In the genomic region with DNA sequence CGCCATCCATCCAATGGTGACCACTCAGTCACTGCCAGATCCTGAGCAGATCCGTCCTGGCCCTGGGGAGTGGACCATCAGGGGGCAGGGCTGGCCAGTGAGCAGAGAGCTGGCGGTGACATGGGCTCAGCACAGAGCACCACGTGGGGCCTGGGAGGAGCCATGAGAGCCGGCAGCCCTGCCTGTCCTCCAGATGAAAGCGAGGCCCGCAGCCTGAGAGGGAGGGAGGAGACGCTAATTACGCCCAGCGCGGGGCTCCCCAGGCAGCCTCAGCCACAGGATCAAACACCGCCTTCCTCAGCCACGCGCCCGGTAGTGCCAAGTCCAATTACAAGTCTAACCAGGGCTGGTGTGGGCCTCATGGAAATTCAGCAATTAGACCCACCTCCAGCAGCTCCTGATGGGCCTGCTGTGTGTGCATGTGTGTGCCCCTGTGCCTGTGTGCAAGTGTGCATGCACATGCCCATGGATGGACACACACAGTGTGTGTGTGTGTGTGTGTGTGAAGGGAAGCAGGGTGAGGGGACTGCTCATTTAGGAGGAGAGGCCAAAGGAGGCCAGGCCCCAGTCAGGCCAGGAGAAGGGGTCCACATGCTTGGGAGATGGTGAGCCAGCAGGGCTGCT, we compare ENCODE assay signal across 1 cellular context.
TF ChIP-seq lines count a peak whose summit lies in the region.

No MANE protein-coding gene starts in this region.

TF ChIP-seq in HepG2, 621 proteins besides CTCF, POLR2A, EP300 and RAD21:
- TF ChIP-seq, protein P1, sequence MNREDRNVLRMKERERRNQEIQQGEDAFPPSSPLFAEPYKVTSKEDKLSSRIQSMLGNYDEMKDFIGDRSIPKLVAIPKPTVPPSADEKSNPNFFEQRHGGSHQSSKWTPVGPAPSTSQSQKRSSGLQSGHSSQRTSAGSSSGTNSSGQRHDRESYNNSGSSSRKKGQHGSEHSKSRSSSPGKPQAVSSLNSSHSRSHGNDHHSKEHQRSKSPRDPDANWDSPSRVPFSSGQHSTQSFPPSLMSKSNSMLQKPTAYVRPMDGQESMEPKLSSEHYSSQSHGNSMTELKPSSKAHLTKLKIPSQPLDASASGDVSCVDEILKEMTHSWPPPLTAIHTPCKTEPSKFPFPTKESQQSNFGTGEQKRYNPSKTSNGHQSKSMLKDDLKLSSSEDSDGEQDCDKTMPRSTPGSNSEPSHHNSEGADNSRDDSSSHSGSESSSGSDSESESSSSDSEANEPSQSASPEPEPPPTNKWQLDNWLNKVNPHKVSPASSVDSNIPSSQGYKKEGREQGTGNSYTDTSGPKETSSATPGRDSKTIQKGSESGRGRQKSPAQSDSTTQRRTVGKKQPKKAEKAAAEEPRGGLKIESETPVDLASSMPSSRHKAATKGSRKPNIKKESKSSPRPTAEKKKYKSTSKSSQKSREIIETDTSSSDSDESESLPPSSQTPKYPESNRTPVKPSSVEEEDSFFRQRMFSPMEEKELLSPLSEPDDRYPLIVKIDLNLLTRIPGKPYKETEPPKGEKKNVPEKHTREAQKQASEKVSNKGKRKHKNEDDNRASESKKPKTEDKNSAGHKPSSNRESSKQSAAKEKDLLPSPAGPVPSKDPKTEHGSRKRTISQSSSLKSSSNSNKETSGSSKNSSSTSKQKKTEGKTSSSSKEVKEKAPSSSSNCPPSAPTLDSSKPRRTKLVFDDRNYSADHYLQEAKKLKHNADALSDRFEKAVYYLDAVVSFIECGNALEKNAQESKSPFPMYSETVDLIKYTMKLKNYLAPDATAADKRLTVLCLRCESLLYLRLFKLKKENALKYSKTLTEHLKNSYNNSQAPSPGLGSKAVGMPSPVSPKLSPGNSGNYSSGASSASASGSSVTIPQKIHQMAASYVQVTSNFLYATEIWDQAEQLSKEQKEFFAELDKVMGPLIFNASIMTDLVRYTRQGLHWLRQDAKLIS (CRISPR knock-in tag; IDR thresholded peaks at IDR 0.05) = no peak
- TF ChIP-seq, protein P2, sequence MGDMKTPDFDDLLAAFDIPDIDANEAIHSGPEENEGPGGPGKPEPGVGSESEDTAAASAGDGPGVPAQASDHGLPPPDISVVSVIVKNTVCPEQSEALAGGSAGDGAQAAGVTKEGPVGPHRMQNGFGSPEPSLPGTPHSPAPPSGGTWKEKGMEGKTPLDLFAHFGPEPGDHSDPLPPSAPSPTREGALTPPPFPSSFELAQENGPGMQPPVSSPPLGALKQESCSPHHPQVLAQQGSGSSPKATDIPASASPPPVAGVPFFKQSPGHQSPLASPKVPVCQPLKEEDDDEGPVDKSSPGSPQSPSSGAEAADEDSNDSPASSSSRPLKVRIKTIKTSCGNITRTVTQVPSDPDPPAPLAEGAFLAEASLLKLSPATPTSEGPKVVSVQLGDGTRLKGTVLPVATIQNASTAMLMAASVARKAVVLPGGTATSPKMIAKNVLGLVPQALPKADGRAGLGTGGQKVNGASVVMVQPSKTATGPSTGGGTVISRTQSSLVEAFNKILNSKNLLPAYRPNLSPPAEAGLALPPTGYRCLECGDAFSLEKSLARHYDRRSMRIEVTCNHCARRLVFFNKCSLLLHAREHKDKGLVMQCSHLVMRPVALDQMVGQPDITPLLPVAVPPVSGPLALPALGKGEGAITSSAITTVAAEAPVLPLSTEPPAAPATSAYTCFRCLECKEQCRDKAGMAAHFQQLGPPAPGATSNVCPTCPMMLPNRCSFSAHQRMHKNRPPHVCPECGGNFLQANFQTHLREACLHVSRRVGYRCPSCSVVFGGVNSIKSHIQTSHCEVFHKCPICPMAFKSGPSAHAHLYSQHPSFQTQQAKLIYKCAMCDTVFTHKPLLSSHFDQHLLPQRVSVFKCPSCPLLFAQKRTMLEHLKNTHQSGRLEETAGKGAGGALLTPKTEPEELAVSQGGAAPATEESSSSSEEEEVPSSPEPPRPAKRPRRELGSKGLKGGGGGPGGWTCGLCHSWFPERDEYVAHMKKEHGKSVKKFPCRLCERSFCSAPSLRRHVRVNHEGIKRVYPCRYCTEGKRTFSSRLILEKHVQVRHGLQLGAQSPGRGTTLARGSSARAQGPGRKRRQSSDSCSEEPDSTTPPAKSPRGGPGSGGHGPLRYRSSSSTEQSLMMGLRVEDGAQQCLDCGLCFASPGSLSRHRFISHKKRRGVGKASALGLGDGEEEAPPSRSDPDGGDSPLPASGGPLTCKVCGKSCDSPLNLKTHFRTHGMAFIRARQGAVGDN (CRISPR knock-in tag; IDR thresholded peaks at IDR 0.05) = peak; percentile 47; the same call in 1 of the 2 replicates
- TF ChIP-seq SP5 (CRISPR knock-in tag; IDR thresholded peaks at IDR 0.05; ENCODE audit: borderline replicate concordance, low read depth) (0 out of 2 replicates have a peak, but pooled peaks have one; percentile 23), HNRNPLL (IDR thresholded peaks at IDR 0.05; ENCODE audit: low read depth, low read length, poor library complexity, severe bottlenecking) (peak; percentile 18), TCF7 (IDR thresholded peaks at IDR 0.05; ENCODE audit: low read depth) (peak; percentile 60), SMAD1 (CRISPR knock-in tag; IDR thresholded peaks at IDR 0.05; ENCODE audit: borderline replicate concordance, low read depth) (no peak), ZNF263 (CRISPR knock-in tag; IDR thresholded peaks at IDR 0.05) (peak; percentile 47; the same call in 1 of the 2 replicates), ZNF737 (CRISPR knock-in tag; IDR thresholded peaks at IDR 0.05; ENCODE audit: borderline replicate concordance) (no peak), ZEB1 (IDR thresholded peaks at IDR 0.05; ENCODE audit: insufficient replicate concordance, low read depth) (no peak)
- TF ChIP-seq, protein P3, sequence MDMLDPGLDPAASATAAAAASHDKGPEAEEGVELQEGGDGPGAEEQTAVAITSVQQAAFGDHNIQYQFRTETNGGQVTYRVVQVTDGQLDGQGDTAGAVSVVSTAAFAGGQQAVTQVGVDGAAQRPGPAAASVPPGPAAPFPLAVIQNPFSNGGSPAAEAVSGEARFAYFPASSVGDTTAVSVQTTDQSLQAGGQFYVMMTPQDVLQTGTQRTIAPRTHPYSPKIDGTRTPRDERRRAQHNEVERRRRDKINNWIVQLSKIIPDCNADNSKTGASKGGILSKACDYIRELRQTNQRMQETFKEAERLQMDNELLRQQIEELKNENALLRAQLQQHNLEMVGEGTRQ (IDR thresholded peaks at IDR 0.05; ENCODE audit: low read depth, low read length) = peak; percentile 31; the same call in 1 of the 2 replicates
- TF ChIP-seq, protein P3 (CRISPR knock-in tag; IDR thresholded peaks at IDR 0.05; ENCODE audit: borderline replicate concordance) = no peak; the same call in 1 of the 2 replicates
- TF ChIP-seq, protein P4, sequence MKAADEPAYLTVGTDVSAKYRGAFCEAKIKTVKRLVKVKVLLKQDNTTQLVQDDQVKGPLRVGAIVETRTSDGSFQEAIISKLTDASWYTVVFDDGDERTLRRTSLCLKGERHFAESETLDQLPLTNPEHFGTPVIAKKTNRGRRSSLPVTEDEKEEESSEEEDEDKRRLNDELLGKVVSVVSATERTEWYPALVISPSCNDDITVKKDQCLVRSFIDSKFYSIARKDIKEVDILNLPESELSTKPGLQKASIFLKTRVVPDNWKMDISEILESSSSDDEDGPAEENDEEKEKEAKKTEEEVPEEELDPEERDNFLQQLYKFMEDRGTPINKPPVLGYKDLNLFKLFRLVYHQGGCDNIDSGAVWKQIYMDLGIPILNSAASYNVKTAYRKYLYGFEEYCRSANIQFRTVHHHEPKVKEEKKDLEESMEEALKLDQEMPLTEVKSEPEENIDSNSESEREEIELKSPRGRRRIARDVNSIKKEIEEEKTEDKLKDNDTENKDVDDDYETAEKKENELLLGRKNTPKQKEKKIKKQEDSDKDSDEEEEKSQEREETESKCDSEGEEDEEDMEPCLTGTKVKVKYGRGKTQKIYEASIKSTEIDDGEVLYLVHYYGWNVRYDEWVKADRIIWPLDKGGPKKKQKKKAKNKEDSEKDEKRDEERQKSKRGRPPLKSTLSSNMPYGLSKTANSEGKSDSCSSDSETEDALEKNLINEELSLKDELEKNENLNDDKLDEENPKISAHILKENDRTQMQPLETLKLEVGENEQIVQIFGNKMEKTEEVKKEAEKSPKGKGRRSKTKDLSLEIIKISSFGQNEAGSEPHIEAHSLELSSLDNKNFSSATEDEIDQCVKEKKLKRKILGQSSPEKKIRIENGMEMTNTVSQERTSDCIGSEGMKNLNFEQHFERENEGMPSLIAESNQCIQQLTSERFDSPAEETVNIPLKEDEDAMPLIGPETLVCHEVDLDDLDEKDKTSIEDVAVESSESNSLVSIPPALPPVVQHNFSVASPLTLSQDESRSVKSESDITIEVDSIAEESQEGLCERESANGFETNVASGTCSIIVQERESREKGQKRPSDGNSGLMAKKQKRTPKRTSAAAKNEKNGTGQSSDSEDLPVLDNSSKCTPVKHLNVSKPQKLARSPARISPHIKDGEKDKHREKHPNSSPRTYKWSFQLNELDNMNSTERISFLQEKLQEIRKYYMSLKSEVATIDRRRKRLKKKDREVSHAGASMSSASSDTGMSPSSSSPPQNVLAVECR (CRISPR knock-in tag; IDR thresholded peaks at IDR 0.05; ENCODE audit: borderline replicate concordance) = no peak
- TF ChIP-seq, protein P5, sequence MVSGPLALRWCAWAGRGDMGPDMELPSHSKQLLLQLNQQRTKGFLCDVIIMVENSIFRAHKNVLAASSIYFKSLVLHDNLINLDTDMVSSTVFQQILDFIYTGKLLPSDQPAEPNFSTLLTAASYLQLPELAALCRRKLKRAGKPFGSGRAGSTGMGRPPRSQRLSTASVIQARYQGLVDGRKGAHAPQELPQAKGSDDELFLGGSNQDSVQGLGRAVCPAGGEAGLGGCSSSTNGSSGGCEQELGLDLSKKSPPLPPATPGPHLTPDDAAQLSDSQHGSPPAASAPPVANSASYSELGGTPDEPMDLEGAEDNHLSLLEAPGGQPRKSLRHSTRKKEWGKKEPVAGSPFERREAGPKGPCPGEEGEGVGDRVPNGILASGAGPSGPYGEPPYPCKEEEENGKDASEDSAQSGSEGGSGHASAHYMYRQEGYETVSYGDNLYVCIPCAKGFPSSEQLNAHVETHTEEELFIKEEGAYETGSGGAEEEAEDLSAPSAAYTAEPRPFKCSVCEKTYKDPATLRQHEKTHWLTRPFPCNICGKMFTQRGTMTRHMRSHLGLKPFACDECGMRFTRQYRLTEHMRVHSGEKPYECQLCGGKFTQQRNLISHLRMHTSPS (CRISPR knock-in tag; IDR thresholded peaks at IDR 0.05; ENCODE audit: low read depth) = no peak
- TF ChIP-seq, protein P6, sequence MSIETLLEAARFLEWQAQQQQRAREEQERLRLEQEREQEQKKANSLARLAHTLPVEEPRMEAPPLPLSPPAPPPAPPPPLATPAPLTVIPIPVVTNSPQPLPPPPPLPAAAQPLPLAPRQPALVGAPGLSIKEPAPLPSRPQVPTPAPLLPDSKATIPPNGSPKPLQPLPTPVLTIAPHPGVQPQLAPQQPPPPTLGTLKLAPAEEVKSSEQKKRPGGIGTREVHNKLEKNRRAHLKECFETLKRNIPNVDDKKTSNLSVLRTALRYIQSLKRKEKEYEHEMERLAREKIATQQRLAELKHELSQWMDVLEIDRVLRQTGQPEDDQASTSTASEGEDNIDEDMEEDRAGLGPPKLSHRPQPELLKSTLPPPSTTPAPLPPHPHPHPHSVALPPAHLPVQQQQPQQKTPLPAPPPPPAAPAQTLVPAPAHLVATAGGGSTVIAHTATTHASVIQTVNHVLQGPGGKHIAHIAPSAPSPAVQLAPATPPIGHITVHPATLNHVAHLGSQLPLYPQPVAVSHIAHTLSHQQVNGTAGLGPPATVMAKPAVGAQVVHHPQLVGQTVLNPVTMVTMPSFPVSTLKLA (IDR thresholded peaks at IDR 0.05) = peak; percentile 83
- TF ChIP-seq, protein P7, sequence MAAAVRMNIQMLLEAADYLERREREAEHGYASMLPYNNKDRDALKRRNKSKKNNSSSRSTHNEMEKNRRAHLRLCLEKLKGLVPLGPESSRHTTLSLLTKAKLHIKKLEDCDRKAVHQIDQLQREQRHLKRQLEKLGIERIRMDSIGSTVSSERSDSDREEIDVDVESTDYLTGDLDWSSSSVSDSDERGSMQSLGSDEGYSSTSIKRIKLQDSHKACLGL (CRISPR knock-in tag; IDR thresholded peaks at IDR 0.05) = peak; percentile 32; the same call in 1 of the 2 replicates
TF ChIP-seq in HepG2: peak in this region for 8.
